7 cellular contexts compared by ENCODE assay signal in genomic region chr1:186223-186622, GRCh38.
DNase-seq lines count a peak whose midpoint lies in the region; ATAC-seq and TF ChIP-seq lines count a peak whose summit lies in the region.
"Not testable (repeated sequence)": the region's sequence is repeated elsewhere in the genome, so short reads cannot be mapped to it uniquely, and the experiment has no call there.

No MANE protein-coding gene starts in this region.

- H3K36me3 Mint-ChIP-seq in osteocyte (ENCODE audit: unreplicated experiment) = not testable (repeated sequence)

- not testable (repeated sequence) for TF ChIP-seq EP300 in sigmoid colon (IDR thresholded peaks at IDR 0.05)

- H3K36me3 ChIP-seq in adrenal gland (replicated peaks in 1 of 2); aorta (ENCODE audit: control insufficient read depth in 1 of 2, insufficient read depth in 2 of 2, low read length in 1 of 2): not testable (repeated sequence)
- peaks cover 4 to 10% (median 8%) of the 10 kb centered on the region in 4 donors for H3K36me3 ChIP-seq in sigmoid colon
- peaks cover 5 to 17% (median 10%) of the 10 kb centered on the region in 3 donors for H3K36me3 ChIP-seq in tibial artery

- not testable (repeated sequence) for H3K27me3 ChIP-seq in adrenal gland; sigmoid colon; tibial artery; aorta (ENCODE audit: control insufficient read depth in 1 of 2, insufficient read depth in 2 of 2, low read length in 1 of 2)

- 72 to 93% (median 77%) methylated on average over 3 to 7 of the region's 15 CpGs; no CpG with 5 or more reads in 1 of the 4 donors for WGBS in adrenal gland, 4 donors
- WGBS in sigmoid colon, 2 donors = 95% methylated on average over 6 to 10 of the region's 15 CpGs
- WGBS in aorta, 2 donors = 91% methylated on average over 5 to 11 of the region's 15 CpGs

- not testable (repeated sequence) for H3K4me1 ChIP-seq in adrenal gland (replicated peaks in 1 of 2); sigmoid colon; tibial artery; aorta (ENCODE audit: control insufficient read depth in 1 of 2, insufficient read depth in 2 of 2, low read length in 2 of 2)

- not testable (repeated sequence) for H3K4me1 Mint-ChIP-seq in osteocyte (ENCODE audit: unreplicated experiment)

- not testable (repeated sequence) for TF ChIP-seq POLR2A in adrenal gland (IDR thresholded peaks at IDR 0.05); sigmoid colon (IDR thresholded peaks at IDR 0.05)

- not testable (repeated sequence) for TF ChIP-seq CTCF in adrenal gland (IDR thresholded peaks at IDR 0.05); osteocyte (IDR thresholded peaks at IDR 0.05); sigmoid colon (IDR thresholded peaks at IDR 0.05); tibial artery (IDR thresholded peaks at IDR 0.05)

- intact Hi-C loops in adrenal gland (cut with DNase I); Right ventricle myocardium inferior (cut with DNase I); sigmoid colon (cut with DNase I); tibial artery (cut with DNase I; ENCODE audit: low total_unique reads); aorta (cut with DNase I): not testable (repeated sequence)

- H3K9me3 Mint-ChIP-seq in osteocyte (ENCODE audit: unreplicated experiment) = not testable (repeated sequence)

- H3K9me3 ChIP-seq in adrenal gland (replicated peaks in 1 of 3); sigmoid colon; tibial artery; aorta (ENCODE audit: control insufficient read depth, low read length): not testable (repeated sequence)

- not testable (repeated sequence) for ATAC-seq in Right ventricle myocardium inferior; left lobe of liver; aorta (ENCODE audit: low FRiP score)

- not testable (repeated sequence) for H3K27me3 Mint-ChIP-seq in osteocyte (ENCODE audit: unreplicated experiment)

- H3K27ac Mint-ChIP-seq in osteocyte (ENCODE audit: unreplicated experiment) = not testable (repeated sequence)

- H3K4me3 Mint-ChIP-seq in osteocyte (ENCODE audit: unreplicated experiment) = not testable (repeated sequence)

- not testable (repeated sequence) for H3K4me3 ChIP-seq in adrenal gland; sigmoid colon; tibial artery; aorta (ENCODE audit: low read length in 2 of 2)

- DNase-seq in adrenal gland (peak in 4 of 7 donors; percentile 7 to 60 (median 22)), Right ventricle myocardium inferior (ENCODE audit: missing footprints) (peak; percentile 2), left lobe of liver (ENCODE audit: low spot score) (peak; percentile 41), osteocyte (ENCODE audit: extremely low spot score, unreplicated experiment) (peak; percentile 79), sigmoid colon (peak; percentile 56), tibial artery (peak; percentile 19 to 57), aorta (peak; percentile 25 to 61)

- not testable (repeated sequence) for H3K27ac ChIP-seq in adrenal gland; sigmoid colon; tibial artery; aorta (ENCODE audit: low read depth in 1 of 2, low read length in 2 of 2)

Comparison
In these comparisons a context has a peak if more than half of its experiments do, and no peak if none do; other contexts are left out.
1. DNase-seq: peak in every context shown above with its lines; median percentile 79 in osteocyte; 56 in sigmoid colon; 43 in aorta; 41 in left lobe of liver; 38 in tibial artery; 22 in adrenal gland; 2 in Right ventricle myocardium inferior.